8 cellular contexts compared by ENCODE assay signal in genomic region chr2:6877402-6878305, GRCh38. TPM values are rescaled to one million over a fixed set of nuclear protein-coding genes. Genes with fewer than 3 reads are reported as not detected.
DNase-seq lines count a peak whose midpoint lies in the region; ATAC-seq and TF ChIP-seq lines count a peak whose summit lies in the region.

A gene with protein sequence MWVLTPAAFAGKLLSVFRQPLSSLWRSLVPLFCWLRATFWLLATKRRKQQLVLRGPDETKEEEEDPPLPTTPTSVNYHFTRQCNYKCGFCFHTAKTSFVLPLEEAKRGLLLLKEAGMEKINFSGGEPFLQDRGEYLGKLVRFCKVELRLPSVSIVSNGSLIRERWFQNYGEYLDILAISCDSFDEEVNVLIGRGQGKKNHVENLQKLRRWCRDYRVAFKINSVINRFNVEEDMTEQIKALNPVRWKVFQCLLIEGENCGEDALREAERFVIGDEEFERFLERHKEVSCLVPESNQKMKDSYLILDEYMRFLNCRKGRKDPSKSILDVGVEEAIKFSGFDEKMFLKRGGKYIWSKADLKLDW (plus strand): TSS chr2:6877777. CDS start chr2:6877801, 24 bp downstream.

- H3K27ac ChIP-seq in HL-60 (replicated peaks), result no peak within 1 kb of the TSS

- ATAC-seq in GM19463 (IDR thresholded peaks at IDR 0.05; ENCODE audit: unreplicated experiment) (peak; percentile 86), mucosa of descending colon (peak; percentile 96)

- TF ChIP-seq CTCF in HL-60 (IDR thresholded peaks at IDR 0.05; ENCODE audit: insufficient read depth, low read length) (no peak), choroid plexus epithelial cell (conservative IDR thresholded peaks at IDR 0.05; ENCODE audit: low read depth, low read length) (peak; percentile 2), mucosa of descending colon (IDR thresholded peaks at IDR 0.05) (no peak)

- H3K9me3 ChIP-seq in mucosa of descending colon, result no peaks in the 10 kb centered on the region

- H3K4me3 ChIP-seq in HL-60 (replicated peaks; ENCODE audit: insufficient read depth, low read length), result peak within 1 kb of the TSS; percentile 32
- H3K4me3 ChIP-seq in choroid plexus epithelial cell (ENCODE audit: low read depth, low read length), result peak within 1 kb of the TSS; percentile 26
- H3K4me3 ChIP-seq in mucosa of descending colon, result no peak within 1 kb of the TSS

- H3K27me3 ChIP-seq in HL-60 (ENCODE audit: insufficient read depth, poor library complexity, severe bottlenecking), result no peaks in the 10 kb centered on the region

- no peaks in the 10 kb centered on the region for H3K4me1 ChIP-seq in mucosa of descending colon (ENCODE audit: low read depth)

- intact Hi-C loops in mucosa of descending colon (cut with DNase I, micrococcal nuclease), result no loop called here

- DNase-seq in DMS53 treated with DMSO at 0.1 percent for 48 hours (lab: John Stamatoyannopoulos, UW; ENCODE audit: unreplicated experiment) (peak; percentile 27), HL-60 (ENCODE audit: low read depth in 1 of 2, low spot score in 1 of 2) (no peak), SHP77 (lab: John Stamatoyannopoulos, UW) (peak; percentile 53 to 70), choroid plexus epithelial cell (ENCODE audit: low read depth) (peak; percentile 79), mucosa of descending colon (peak in 1 of 3 donors; percentile 67), hepatic stellate cell (ENCODE audit: low spot score) (no peak), occipital lobe (lab: John Stamatoyannopoulos, UW) (no peak)

- H3K36me3 ChIP-seq in mucosa of descending colon (ENCODE audit: low read depth), result no peaks in the 10 kb centered on the region

RNA-seq across cellular contexts. Expression of the gene that starts here (rescaled TPM):
- total RNA-seq in mucosa of descending colon, result 10 to 100 TPM in 2 of 3 donors, 1 to 10 TPM in 1; 8.9 to 35.0 (median 12.0) TPM
- 6.9 TPM for total RNA-seq in occipital lobe

Comparison
In these comparisons a context has a peak if more than half of its experiments do, and no peak if none do; other contexts are left out.
1. DNase-seq: peak in DMS53 treated with DMSO at 0.1 percent for 48 hours (single experiment), SHP77 (2 of 2) and choroid plexus epithelial cell (single experiment); none in HL-60 (0 of 2), hepatic stellate cell (single experiment) and occipital lobe (single experiment).